Comparison of ENCODE assay signal across 12 cellular contexts in the genomic region with DNA sequence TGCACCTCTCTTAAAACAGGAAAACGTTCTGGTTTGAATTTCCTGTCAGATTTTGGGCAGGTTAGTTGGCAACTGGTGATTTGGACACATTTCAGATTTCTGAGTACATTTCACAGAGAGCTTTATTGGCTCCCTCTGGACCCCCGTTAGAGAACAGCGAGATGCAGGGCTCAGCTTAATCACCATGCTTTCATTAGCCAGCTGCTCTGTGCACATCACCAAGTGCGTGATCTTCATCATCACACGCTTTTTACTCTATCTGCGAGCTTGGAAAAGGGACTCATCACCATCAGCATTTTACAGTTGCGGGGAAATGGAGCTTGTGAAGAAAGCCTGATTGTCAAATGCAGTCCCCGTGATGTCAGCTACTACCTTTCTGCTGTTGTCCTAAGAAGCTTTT.
DNase-seq lines count a peak whose midpoint lies in the region; ATAC-seq and TF ChIP-seq lines count a peak whose summit lies in the region.
"Had no signal": no experiment of that assay in that cellular context is flagged by ENCODE, and none has a peak within 500 bp of the region (broad histone marks: within the 10 kb centered on the region; RNA-seq: fewer than 3 reads in every experiment).

No MANE protein-coding gene starts in this region.

- H3K36me3 Mint-ChIP-seq in central memory CD8-positive, alpha-beta T cell (ENCODE audit: insufficient read depth) = peaks cover 4% of the 10 kb centered on the region
- H3K36me3 Mint-ChIP-seq in WTC11 = peaks cover 6% of the 10 kb centered on the region

- no peak overlapping the region for H3K27ac ChIP-seq in RWPE1

- H3K27me3 Mint-ChIP-seq in central memory CD8-positive, alpha-beta T cell = no peaks in the 10 kb centered on the region
- no peaks in the 10 kb centered on the region; the same call in 1 of the 2 replicates for H3K27me3 Mint-ChIP-seq in WTC11 (ENCODE audit: low read depth)

- POLR2A ChIA-PET in RWPE1 (lab: Yijun Ruan, JAX; ENCODE audit: low non-redundant PET) = no interaction called here
- POLR2A ChIA-PET in WTC11 (lab: Charles Lee) = interaction anchor here (0.6 kb wide), 1 partner anchor 855 kb away, joined by 5 read pairs; no protein-coding TSS in a partner anchor

- H3K27ac Mint-ChIP-seq in central memory CD8-positive, alpha-beta T cell (ENCODE audit: low read depth) = peak overlapping the region; percentile 91
- H3K27ac Mint-ChIP-seq in WTC11 = no peak overlapping the region

- DNase-seq in SHP77 treated with DMSO at 0.1 percent for 48 hours (lab: John Stamatoyannopoulos, UW) (peak; percentile 54), SHP77 (lab: John Stamatoyannopoulos, UW) (no peak), NCI-H2081 treated with DMSO at 0.1 percent for 48 hours (lab: John Stamatoyannopoulos, UW) (peak; percentile 40), skeletal muscle cell (ENCODE audit: low read depth) (no peak), NCI-H1417 treated with DMSO at 0.1 percent for 48 hours (lab: John Stamatoyannopoulos, UW) (no peak), RWPE1 (ENCODE audit: low spot score) (no peak), WTC11 (ENCODE audit: low spot score) (no peak)
- DNase-seq in central memory CD8-positive, alpha-beta T cell (ENCODE audit: low spot score in 2 of 2) = no peak
- DNase-seq: effector CD8-positive, alpha-beta T cell; Karpas-422; NCI-H226; stimulated activated naive CD4-positive, alpha-beta T cell treated with Interleukin-2 at 50 U/mL for 16 hours had no signal

- no peak for TF ChIP-seq CTCF in RWPE1 (conservative IDR thresholded peaks at IDR 0.05; ENCODE audit: low read depth)
- TF ChIP-seq CTCF in WTC11 (IDR thresholded peaks at IDR 0.05) = no peak

- H3K4me3 ChIP-seq in skeletal muscle cell (ENCODE audit: low read depth, low read length) = peak overlapping the region; percentile 17

- peaks cover 60% of the 10 kb centered on the region for H3K4me1 Mint-ChIP-seq in central memory CD8-positive, alpha-beta T cell
- H3K4me1 Mint-ChIP-seq in WTC11 = peaks cover 37% of the 10 kb centered on the region

- H3K4me3 Mint-ChIP-seq in central memory CD8-positive, alpha-beta T cell = peak overlapping the region; percentile 72
- no peak overlapping the region for H3K4me3 Mint-ChIP-seq in WTC11

- no peak for ATAC-seq in central memory CD8-positive, alpha-beta T cell (replicated peaks; ENCODE audit: extremely low read depth, poor library complexity, severe bottlenecking)
- no peak for ATAC-seq in WTC11

- H3K9me3 Mint-ChIP-seq in central memory CD8-positive, alpha-beta T cell = peaks cover 5% of the 10 kb centered on the region
- peaks cover 14% of the 10 kb centered on the region for H3K9me3 Mint-ChIP-seq in WTC11

- CTCF ChIA-PET in RWPE1 (lab: Yijun Ruan, JAX) = no interaction called here
- CTCF ChIA-PET in WTC11 (lab: Charles Lee) = no interaction called here

TF ChIP-seq in WTC11, 78 proteins besides CTCF, POLR2A, EP300 and RAD21 (continues in another document):
- TF ChIP-seq MYBL2 (CRISPR knock-in tag; IDR thresholded peaks at IDR 0.05) = no peak
- TF ChIP-seq NR1H2 (CRISPR knock-in tag; IDR thresholded peaks at IDR 0.05) = no peak
- TF ChIP-seq SP1 (CRISPR knock-in tag; conservative IDR thresholded peaks at IDR 0.05) = no peak
- no peak for TF ChIP-seq MXD4 (CRISPR knock-in tag; IDR thresholded peaks at IDR 0.05; ENCODE audit: borderline replicate concordance)
- TF ChIP-seq ZNF121 (CRISPR knock-in tag; IDR thresholded peaks at IDR 0.05) = no peak
- TF ChIP-seq, protein P1, sequence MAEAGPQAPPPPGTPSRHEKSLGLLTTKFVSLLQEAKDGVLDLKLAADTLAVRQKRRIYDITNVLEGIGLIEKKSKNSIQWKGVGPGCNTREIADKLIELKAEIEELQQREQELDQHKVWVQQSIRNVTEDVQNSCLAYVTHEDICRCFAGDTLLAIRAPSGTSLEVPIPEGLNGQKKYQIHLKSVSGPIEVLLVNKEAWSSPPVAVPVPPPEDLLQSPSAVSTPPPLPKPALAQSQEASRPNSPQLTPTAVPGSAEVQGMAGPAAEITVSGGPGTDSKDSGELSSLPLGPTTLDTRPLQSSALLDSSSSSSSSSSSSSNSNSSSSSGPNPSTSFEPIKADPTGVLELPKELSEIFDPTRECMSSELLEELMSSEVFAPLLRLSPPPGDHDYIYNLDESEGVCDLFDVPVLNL (CRISPR knock-in tag; IDR thresholded peaks at IDR 0.05; ENCODE audit: borderline replicate concordance, low read depth) = no peak
- TF ChIP-seq, protein P2, sequence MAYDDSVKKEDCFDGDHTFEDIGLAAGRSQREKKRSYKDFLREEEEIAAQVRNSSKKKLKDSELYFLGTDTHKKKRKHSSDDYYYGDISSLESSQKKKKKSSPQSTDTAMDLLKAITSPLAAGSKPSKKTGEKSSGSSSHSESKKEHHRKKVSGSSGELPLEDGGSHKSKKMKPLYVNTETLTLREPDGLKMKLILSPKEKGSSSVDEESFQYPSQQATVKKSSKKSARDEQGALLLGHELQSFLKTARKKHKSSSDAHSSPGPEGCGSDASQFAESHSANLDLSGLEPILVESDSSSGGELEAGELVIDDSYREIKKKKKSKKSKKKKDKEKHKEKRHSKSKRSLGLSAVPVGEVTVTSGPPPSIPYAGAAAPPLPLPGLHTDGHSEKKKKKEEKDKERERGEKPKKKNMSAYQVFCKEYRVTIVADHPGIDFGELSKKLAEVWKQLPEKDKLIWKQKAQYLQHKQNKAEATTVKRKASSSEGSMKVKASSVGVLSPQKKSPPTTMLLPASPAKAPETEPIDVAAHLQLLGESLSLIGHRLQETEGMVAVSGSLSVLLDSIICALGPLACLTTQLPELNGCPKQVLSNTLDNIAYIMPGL (CRISPR knock-in tag; IDR thresholded peaks at IDR 0.05) = no peak
- TF ChIP-seq, protein P3, sequence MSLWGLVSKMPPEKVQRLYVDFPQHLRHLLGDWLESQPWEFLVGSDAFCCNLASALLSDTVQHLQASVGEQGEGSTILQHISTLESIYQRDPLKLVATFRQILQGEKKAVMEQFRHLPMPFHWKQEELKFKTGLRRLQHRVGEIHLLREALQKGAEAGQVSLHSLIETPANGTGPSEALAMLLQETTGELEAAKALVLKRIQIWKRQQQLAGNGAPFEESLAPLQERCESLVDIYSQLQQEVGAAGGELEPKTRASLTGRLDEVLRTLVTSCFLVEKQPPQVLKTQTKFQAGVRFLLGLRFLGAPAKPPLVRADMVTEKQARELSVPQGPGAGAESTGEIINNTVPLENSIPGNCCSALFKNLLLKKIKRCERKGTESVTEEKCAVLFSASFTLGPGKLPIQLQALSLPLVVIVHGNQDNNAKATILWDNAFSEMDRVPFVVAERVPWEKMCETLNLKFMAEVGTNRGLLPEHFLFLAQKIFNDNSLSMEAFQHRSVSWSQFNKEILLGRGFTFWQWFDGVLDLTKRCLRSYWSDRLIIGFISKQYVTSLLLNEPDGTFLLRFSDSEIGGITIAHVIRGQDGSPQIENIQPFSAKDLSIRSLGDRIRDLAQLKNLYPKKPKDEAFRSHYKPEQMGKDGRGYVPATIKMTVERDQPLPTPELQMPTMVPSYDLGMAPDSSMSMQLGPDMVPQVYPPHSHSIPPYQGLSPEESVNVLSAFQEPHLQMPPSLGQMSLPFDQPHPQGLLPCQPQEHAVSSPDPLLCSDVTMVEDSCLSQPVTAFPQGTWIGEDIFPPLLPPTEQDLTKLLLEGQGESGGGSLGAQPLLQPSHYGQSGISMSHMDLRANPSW (CRISPR knock-in tag; conservative IDR thresholded peaks at IDR 0.05; ENCODE audit: low read depth) = no peak
- TF ChIP-seq, protein P4, sequence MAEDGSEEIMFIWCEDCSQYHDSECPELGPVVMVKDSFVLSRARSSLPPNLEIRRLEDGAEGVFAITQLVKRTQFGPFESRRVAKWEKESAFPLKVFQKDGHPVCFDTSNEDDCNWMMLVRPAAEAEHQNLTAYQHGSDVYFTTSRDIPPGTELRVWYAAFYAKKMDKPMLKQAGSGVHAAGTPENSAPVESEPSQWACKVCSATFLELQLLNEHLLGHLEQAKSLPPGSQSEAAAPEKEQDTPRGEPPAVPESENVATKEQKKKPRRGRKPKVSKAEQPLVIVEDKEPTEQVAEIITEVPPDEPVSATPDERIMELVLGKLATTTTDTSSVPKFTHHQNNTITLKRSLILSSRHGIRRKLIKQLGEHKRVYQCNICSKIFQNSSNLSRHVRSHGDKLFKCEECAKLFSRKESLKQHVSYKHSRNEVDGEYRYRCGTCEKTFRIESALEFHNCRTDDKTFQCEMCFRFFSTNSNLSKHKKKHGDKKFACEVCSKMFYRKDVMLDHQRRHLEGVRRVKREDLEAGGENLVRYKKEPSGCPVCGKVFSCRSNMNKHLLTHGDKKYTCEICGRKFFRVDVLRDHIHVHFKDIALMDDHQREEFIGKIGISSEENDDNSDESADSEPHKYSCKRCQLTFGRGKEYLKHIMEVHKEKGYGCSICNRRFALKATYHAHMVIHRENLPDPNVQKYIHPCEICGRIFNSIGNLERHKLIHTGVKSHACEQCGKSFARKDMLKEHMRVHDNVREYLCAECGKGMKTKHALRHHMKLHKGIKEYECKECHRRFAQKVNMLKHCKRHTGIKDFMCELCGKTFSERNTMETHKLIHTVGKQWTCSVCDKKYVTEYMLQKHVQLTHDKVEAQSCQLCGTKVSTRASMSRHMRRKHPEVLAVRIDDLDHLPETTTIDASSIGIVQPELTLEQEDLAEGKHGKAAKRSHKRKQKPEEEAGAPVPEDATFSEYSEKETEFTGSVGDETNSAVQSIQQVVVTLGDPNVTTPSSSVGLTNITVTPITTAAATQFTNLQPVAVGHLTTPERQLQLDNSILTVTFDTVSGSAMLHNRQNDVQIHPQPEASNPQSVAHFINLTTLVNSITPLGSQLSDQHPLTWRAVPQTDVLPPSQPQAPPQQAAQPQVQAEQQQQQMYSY (CRISPR knock-in tag; IDR thresholded peaks at IDR 0.05) = no peak
- no peak for TF ChIP-seq FOXK1 (CRISPR knock-in tag; IDR thresholded peaks at IDR 0.05)
- TF ChIP-seq, protein P5, sequence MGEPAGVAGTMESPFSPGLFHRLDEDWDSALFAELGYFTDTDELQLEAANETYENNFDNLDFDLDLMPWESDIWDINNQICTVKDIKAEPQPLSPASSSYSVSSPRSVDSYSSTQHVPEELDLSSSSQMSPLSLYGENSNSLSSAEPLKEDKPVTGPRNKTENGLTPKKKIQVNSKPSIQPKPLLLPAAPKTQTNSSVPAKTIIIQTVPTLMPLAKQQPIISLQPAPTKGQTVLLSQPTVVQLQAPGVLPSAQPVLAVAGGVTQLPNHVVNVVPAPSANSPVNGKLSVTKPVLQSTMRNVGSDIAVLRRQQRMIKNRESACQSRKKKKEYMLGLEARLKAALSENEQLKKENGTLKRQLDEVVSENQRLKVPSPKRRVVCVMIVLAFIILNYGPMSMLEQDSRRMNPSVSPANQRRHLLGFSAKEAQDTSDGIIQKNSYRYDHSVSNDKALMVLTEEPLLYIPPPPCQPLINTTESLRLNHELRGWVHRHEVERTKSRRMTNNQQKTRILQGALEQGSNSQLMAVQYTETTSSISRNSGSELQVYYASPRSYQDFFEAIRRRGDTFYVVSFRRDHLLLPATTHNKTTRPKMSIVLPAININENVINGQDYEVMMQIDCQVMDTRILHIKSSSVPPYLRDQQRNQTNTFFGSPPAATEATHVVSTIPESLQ (CRISPR knock-in tag; IDR thresholded peaks at IDR 0.05) = no peak

Comparison
In these comparisons a context has a peak if more than half of its experiments do, and no peak if none do; other contexts are left out.
1. DNase-seq: peak in SHP77 treated with DMSO at 0.1 percent for 48 hours (single experiment) and NCI-H2081 treated with DMSO at 0.1 percent for 48 hours (single experiment); none in SHP77 (0 of 2), central memory CD8-positive, alpha-beta T cell (0 of 2), skeletal muscle cell (single experiment), NCI-H1417 treated with DMSO at 0.1 percent for 48 hours (single experiment), RWPE1 (single experiment) and WTC11 (single experiment).